Comparison of ENCODE assay signal across 20 cellular contexts in the genomic region with DNA sequence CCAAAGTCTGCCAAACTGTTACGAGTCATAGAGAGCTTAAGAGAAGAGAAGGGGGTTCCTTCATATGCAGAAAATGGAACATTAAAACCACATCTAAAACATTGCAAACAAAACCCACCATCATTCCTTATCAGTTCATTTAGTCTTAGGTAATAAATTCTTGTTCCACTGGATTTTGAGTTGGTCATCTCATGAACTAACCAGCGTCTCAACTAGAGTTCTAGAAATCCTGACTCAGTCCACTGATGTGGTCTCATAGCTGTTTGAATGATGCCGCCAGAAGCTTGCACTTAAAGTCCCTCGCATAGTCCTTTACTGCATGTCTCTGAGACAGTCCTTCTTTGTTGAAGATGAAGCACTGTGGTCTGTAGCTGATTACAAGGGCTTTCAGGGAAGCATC.
"Had no signal": no experiment of that assay in that cellular context is flagged by ENCODE, and none has a peak within 500 bp of the region (broad histone marks: within the 10 kb centered on the region; RNA-seq: fewer than 3 reads in every experiment).

No MANE protein-coding gene starts in this region.

- DNase-seq: activated naive CD8-positive, alpha-beta T cell treated with anti-CD3 and anti-CD28 coated beads, Interleukin-2, amount 10 ng/mL, durations not matched to agents 7 days and 5 days; amygdala; foreskin fibroblast; heart right ventricle; left ventricle myocardium inferior; ovary; psoas muscle; right cardiac atrium; stimulated activated CD4-positive, alpha-beta T cell treated with anti-CD3 and anti-CD28 coated beads, Interleukin-12 subunit alpha, Interleukin-12 subunit beta, amount 100 ng/mL, for 4 hours; stimulated activated CD4-positive, alpha-beta T cell treated with anti-CD3 and anti-CD28 coated beads, Interleukin-4, amount 100 ng/mL, for 4 hours; T-cell; tibial artery had no signal

- H3K27me3 Mint-ChIP-seq: activated T-helper 17 cell treated with anti-CD3 and anti-CD28 coated beads, Interleukin-2, amount 50 U/mL, for 72 hours; natural killer cell treated with Interleukin-12 subunit alpha and Interleukin-12 subunit beta and Interleukin-15 and Interleukin-18, amount 100 ng/mL, for 72 hours; stimulated activated naive CD8-positive, alpha-beta T cell treated with anti-CD3 and anti-CD28 coated beads, Interleukin-15, Interleukin-2, amounts not matched to agents 100 ng/mL and 50 ng/mL, for 24 hours; T-cell had no signal

- H3K4me3 ChIP-seq: heart right ventricle, left ventricle myocardium inferior, ovary, psoas muscle, tibial artery had no signal

- H3K4me1 Mint-ChIP-seq: activated T-helper 17 cell treated with anti-CD3 and anti-CD28 coated beads, Interleukin-2, amount 50 U/mL, for 72 hours; brain had no signal

- H3K27ac Mint-ChIP-seq: activated naive CD8-positive, alpha-beta T cell treated with anti-CD3 and anti-CD28 coated beads, Interleukin-2, amount 10 ng/mL, durations not matched to agents 7 days and 5 days; activated T-helper 17 cell treated with anti-CD3 and anti-CD28 coated beads, Interleukin-2, amount 50 U/mL, for 72 hours; brain; mesothelial cell of epicardium; stimulated activated naive CD8-positive, alpha-beta T cell treated with anti-CD3 and anti-CD28 coated beads, Interleukin-15, Interleukin-2, amounts not matched to agents 100 ng/mL and 50 ng/mL, for 24 hours; T-helper 2 cell treated with Interferon-gamma antibody and Interleukin-4, amounts not matched to agents 5 μg/mL and 100 μg/mL, for 36 hours; WTC11 had no signal

- H3K36me3 Mint-ChIP-seq: mesothelial cell of epicardium, WTC11 had no signal

- ATAC-seq: activated T-helper 17 cell treated with anti-CD3 and anti-CD28 coated beads, Interleukin-2, amount 50 U/mL, for 72 hours; heart right ventricle; natural killer cell treated with Interleukin-12 subunit alpha and Interleukin-12 subunit beta and Interleukin-15 and Interleukin-18, amount 100 ng/mL, for 72 hours; psoas muscle; right cardiac atrium; SK-N-SH treated with all-trans-retinoic acid at 6 μM for 48 hours; T-cell; WTC11 had no signal

- H3K4me3 Mint-ChIP-seq: activated naive CD8-positive, alpha-beta T cell treated with anti-CD3 and anti-CD28 coated beads, Interleukin-2, amount 10 ng/mL, durations not matched to agents 7 days and 5 days; activated T-helper 17 cell treated with anti-CD3 and anti-CD28 coated beads, Interleukin-2, amount 50 U/mL, for 72 hours; brain; mesothelial cell of epicardium; natural killer cell treated with Interleukin-12 subunit alpha and Interleukin-12 subunit beta and Interleukin-15 and Interleukin-18, amount 100 ng/mL, for 72 hours; stimulated activated naive CD8-positive, alpha-beta T cell treated with anti-CD3 and anti-CD28 coated beads, Interleukin-15, Interleukin-2, amounts not matched to agents 100 ng/mL and 50 ng/mL, for 24 hours; T-cell; T-helper 2 cell treated with Interferon-gamma antibody and Interleukin-4, amounts not matched to agents 5 μg/mL and 100 μg/mL, for 36 hours; WTC11 had no signal
